20 cellular contexts compared by ENCODE assay signal in genomic region chr1:199308349-199308846, GRCh38.
DNase-seq lines count a peak whose midpoint lies in the region; ATAC-seq and TF ChIP-seq lines count a peak whose summit lies in the region.
"Had no signal": no experiment of that assay in that cellular context is flagged by ENCODE, and none has a peak within 500 bp of the region (broad histone marks: within the 10 kb centered on the region; RNA-seq: fewer than 3 reads in every experiment).

No MANE protein-coding gene starts in this region.

- H3K27me3 Mint-ChIP-seq in activated T-cell treated with anti-CD3 and anti-CD28 coated beads, Interleukin-2, amount 50 U/mL, for 4 hours (ENCODE audit: low read depth) = peaks cover 11% of the 10 kb centered on the region

- no peak overlapping the region for H3K18ac ChIP-seq in trophoblast cell (ENCODE audit: low read length)

- H3K9ac ChIP-seq in trophoblast cell (ENCODE audit: low read length) = no peak overlapping the region

- H3K9me3 ChIP-seq in trophoblast cell (ENCODE audit: insufficient read depth, low read depth, low read length) (no peaks in the 10 kb centered on the region), BE2C (no peaks in the 10 kb centered on the region)
- H3K9me3 ChIP-seq: colonic mucosa, HAP-1, pancreas had no signal

- H2BK120ac ChIP-seq in trophoblast cell (ENCODE audit: insufficient read depth, low read length, poor library complexity) = no peak overlapping the region

- no peak for DNase-seq in activated T-cell treated with anti-CD3 and anti-CD28 coated beads, Interleukin-2, amount 50 U/mL, for 4 hours
- DNase-seq in activated T-cell treated with anti-CD3 and anti-CD28 coated beads for 4 hours (no peak), trophoblast cell (peak; percentile 50 to 88), NCI-H524 treated with DMSO at 0.1 percent for 48 hours (lab: John Stamatoyannopoulos, UW) (no peak), NCI-H1048 (lab: John Stamatoyannopoulos, UW) (no peak), BE2C (no peak)
- DNase-seq: activated CD4-positive, alpha-beta memory T cell treated with anti-CD3 and anti-CD28 coated beads for 36 hours; activated gamma-delta T cell treated with Interleukin-2 at 50 U/mL for 16 hours; colonic mucosa; foreskin melanocyte; MM.1S; NCI-H2029 treated with DMSO at 0.1 percent for 48 hours; NCI-H510A treated with DMSO at 0.1 percent for 48 hours; pancreas; PC-9; stimulated activated naive CD4-positive, alpha-beta T cell treated with Interleukin-2 at 50 U/mL for 16 hours had no signal

- H2AK5ac ChIP-seq in trophoblast cell (ENCODE audit: low read length) = no peak overlapping the region

- peaks cover 8% of the 10 kb centered on the region for H3K4me1 Mint-ChIP-seq in activated T-cell treated with anti-CD3 and anti-CD28 coated beads, Interleukin-2, amount 50 U/mL, for 4 hours (ENCODE audit: low read depth)

- H3K36me3 Mint-ChIP-seq in activated T-cell treated with anti-CD3 and anti-CD28 coated beads, Interleukin-2, amount 50 U/mL, for 4 hours (ENCODE audit: insufficient read depth) = no peaks in the 10 kb centered on the region
- H3K36me3 Mint-ChIP-seq: activated CD4-positive, alpha-beta memory T cell treated with anti-CD3 and anti-CD28 coated beads for 36 hours had no signal

- H3K27me3 ChIP-seq in trophoblast cell (ENCODE audit: insufficient read depth, low read length) = no peaks in the 10 kb centered on the region
- no peaks in the 10 kb centered on the region for H3K27me3 ChIP-seq in BE2C
- H3K27me3 ChIP-seq: colonic mucosa, pancreas had no signal

- H4K8ac ChIP-seq in trophoblast cell (ENCODE audit: low read depth, low read length) = no peak overlapping the region

- no peaks in the 10 kb centered on the region for H3K79me1 ChIP-seq in trophoblast cell (ENCODE audit: low read length)

- no peak overlapping the region for H4K91ac ChIP-seq in trophoblast cell (ENCODE audit: low read depth, low read length)

- H3K36me3 ChIP-seq in trophoblast cell (ENCODE audit: control insufficient read depth in 1 of 2, insufficient read depth in 2 of 2, low read length in 2 of 2) (no peaks in the 10 kb centered on the region), BE2C (no peaks in the 10 kb centered on the region)
- H3K36me3 ChIP-seq: colonic mucosa, HAP-1, pancreas had no signal

- no peak overlapping the region for H3K23ac ChIP-seq in trophoblast cell (ENCODE audit: low read length)

- H3K4me3 Mint-ChIP-seq in activated T-cell treated with anti-CD3 and anti-CD28 coated beads, Interleukin-2, amount 50 U/mL, for 4 hours = no peak overlapping the region
- H3K4me3 Mint-ChIP-seq: activated CD4-positive, alpha-beta memory T cell treated with anti-CD3 and anti-CD28 coated beads for 36 hours had no signal

- H3K4me3 ChIP-seq in trophoblast cell (ENCODE audit: low read depth, low read length) (no peak overlapping the region), BE2C (ENCODE audit: low read depth, low read length) (no peak overlapping the region)
- H3K4me3 ChIP-seq: colonic mucosa, HAP-1, pancreas, PC-9 had no signal

- no peak for TF ChIP-seq CTCF in BE2C (IDR thresholded peaks at IDR 0.05; ENCODE audit: low read depth, low read length)

- H3K9me3 Mint-ChIP-seq in activated T-cell treated with anti-CD3 and anti-CD28 coated beads, Interleukin-2, amount 50 U/mL, for 4 hours = no peaks in the 10 kb centered on the region
- H3K9me3 Mint-ChIP-seq: activated CD4-positive, alpha-beta memory T cell treated with anti-CD3 and anti-CD28 coated beads for 36 hours had no signal

- H2AFZ ChIP-seq in trophoblast cell (ENCODE audit: insufficient read depth, low read length, poor library complexity) = no peak overlapping the region

- no peak overlapping the region for H4K12ac ChIP-seq in trophoblast cell (ENCODE audit: low read depth, low read length)

- H3K4me1 ChIP-seq in trophoblast cell (ENCODE audit: control insufficient read depth in 1 of 2, insufficient read depth in 2 of 2, low read length in 2 of 2) (no peaks in the 10 kb centered on the region), BE2C (no peaks in the 10 kb centered on the region)
- H3K4me1 ChIP-seq: colonic mucosa, HAP-1, pancreas had no signal

- H3K4ac ChIP-seq in trophoblast cell (ENCODE audit: low read depth, low read length) = no peak overlapping the region

- no peak overlapping the region for H2BK5ac ChIP-seq in trophoblast cell (ENCODE audit: low read depth, low read length, poor library complexity)

- H3K4me2 ChIP-seq in trophoblast cell (ENCODE audit: low read length) = no peak overlapping the region
- H3K4me2 ChIP-seq: PC-9 had no signal

- WGBS in trophoblast cell (ENCODE audit: extremely low coverage, insufficient coverage, insufficient read length) = no CpG with 5 or more reads among the region's 5 CpGs

- no peak overlapping the region for H3K14ac ChIP-seq in trophoblast cell (ENCODE audit: low read length)

- H3K79me2 ChIP-seq in trophoblast cell (ENCODE audit: control insufficient read depth, insufficient read depth, low read length, poor library complexity) = no peaks in the 10 kb centered on the region

- peak; percentile 62 to 80 for ATAC-seq in activated T-cell treated with anti-CD3 and anti-CD28 coated beads, Interleukin-2, amount 50 U/mL, for 4 hours
- ATAC-seq in GM19463 (IDR thresholded peaks at IDR 0.05; ENCODE audit: unreplicated experiment) (peak; percentile 73), HG02885 (IDR thresholded peaks at IDR 0.05; ENCODE audit: poor library complexity, unreplicated experiment) (peak; percentile 76)
- ATAC-seq: pancreas, SK-N-SH treated with all-trans-retinoic acid at 6 μM for 48 hours had no signal

- H2BK12ac ChIP-seq in trophoblast cell (ENCODE audit: low read length) = no peak overlapping the region

- no peak overlapping the region for H3K27ac ChIP-seq in trophoblast cell (ENCODE audit: low read depth, low read length)
- H3K27ac ChIP-seq: colonic mucosa, pancreas, PC-9 had no signal

Comparison
In these comparisons a context has a peak if more than half of its experiments do, and no peak if none do; other contexts are left out.
1. DNase-seq: peak in trophoblast cell (2 of 2); none in activated T-cell treated with anti-CD3 and anti-CD28 coated beads, Interleukin-2, amount 50 U/mL, for 4 hours (single experiment), activated T-cell treated with anti-CD3 and anti-CD28 coated beads for 4 hours (single experiment), NCI-H524 treated with DMSO at 0.1 percent for 48 hours (single experiment), NCI-H1048 (single experiment) and BE2C (single experiment).
2. Peak in every context shown above with its lines, with median percentiles within 50 percentile points of each other: ATAC-seq.